Comparison of ENCODE assay signal across 8 cellular contexts in genomic region chr12:12718853-12719252, GRCh38. TPM values are rescaled to one million over a fixed set of nuclear protein-coding genes. Genes with fewer than 3 reads are reported as not detected.
A peak's percentile ranks its signal among the peaks of the same experiment; 100 is the strongest.
DNase-seq lines count a peak whose midpoint lies in the region; ATAC-seq and TF ChIP-seq lines count a peak whose summit lies in the region.

No MANE protein-coding gene starts in this region.

- peak overlapping the region; percentile 99 for H3K4me3 Mint-ChIP-seq in activated T-cell treated with anti-CD3 and anti-CD28 coated beads, Interleukin-2, amount 50 U/mL, for 4 hours
- H3K4me3 Mint-ChIP-seq in natural killer cell = peak overlapping the region; percentile 98

- H3K27ac ChIP-seq in Panc1 (ENCODE audit: low read length) (peak overlapping the region; percentile 96), ectodermal cell (ENCODE audit: insufficient read depth, low read depth, low read length, poor library complexity, severe bottlenecking) (no peak overlapping the region)

- intact Hi-C loops in Panc1 (cut with micrococcal nuclease; ENCODE audit: unreplicated experiment) (no loop called here), natural killer cell (cut with micrococcal nuclease) (loop anchor here (5.0 to 10.0 kb wide), 3 partner anchors 157 to 1064 kb away; partner anchors contain the start of genes DUSP16 and GSG1)

- H3K27me3 ChIP-seq in Panc1 (ENCODE audit: control insufficient read depth, insufficient read depth, low read length) (no peaks in the 10 kb centered on the region), ectodermal cell (ENCODE audit: control insufficient read depth, insufficient read depth, low read length, poor library complexity, severe bottlenecking) (no peaks in the 10 kb centered on the region)

- peak overlapping the region; percentile 72 to 93 for H3K4me3 ChIP-seq in Panc1 (ENCODE audit: low read depth in 2 of 2, low read length in 2 of 2)
- H3K4me3 ChIP-seq in ectodermal cell (ENCODE audit: insufficient read depth, low read depth, low read length) = peak overlapping the region; percentile 96

- peak overlapping the region; percentile 99 to 100 for H3K27ac Mint-ChIP-seq in natural killer cell

- H3K4me1 ChIP-seq in Panc1 (ENCODE audit: control insufficient read depth, insufficient read depth, low read length) (peaks cover 37% of the 10 kb centered on the region), ectodermal cell (ENCODE audit: control insufficient read depth, insufficient read depth, low read length) (peaks cover 34% of the 10 kb centered on the region)

- H3K9me3 Mint-ChIP-seq in activated T-cell treated with anti-CD3 and anti-CD28 coated beads, Interleukin-2, amount 50 U/mL, for 4 hours = no peaks in the 10 kb centered on the region
- H3K9me3 Mint-ChIP-seq in natural killer cell = no peaks in the 10 kb centered on the region

- peaks cover 60% of the 10 kb centered on the region for H3K4me1 Mint-ChIP-seq in activated T-cell treated with anti-CD3 and anti-CD28 coated beads, Interleukin-2, amount 50 U/mL, for 4 hours (ENCODE audit: low read depth)
- peaks cover 69 to 86% of the 10 kb centered on the region in 2 donors for H3K4me1 Mint-ChIP-seq in natural killer cell

- BruUV-seq in Panc1 (replicated peaks; lab: Mats Ljungman, UMichigan) = no TSS peak

- no peak for DNase-seq in activated T-cell treated with anti-CD3 and anti-CD28 coated beads, Interleukin-2, amount 50 U/mL, for 4 hours
- DNase-seq in activated T-cell treated with anti-CD3 and anti-CD28 coated beads for 4 hours = no peak
- DNase-seq in Panc1 (ENCODE audit: low read depth, low spot score) = no peak
- no peak for DNase-seq in natural killer cell
- DNase-seq in Ammon's horn (ENCODE audit: low spot score) = no peak
- no peak for DNase-seq in NCI-H128 (lab: John Stamatoyannopoulos, UW; ENCODE audit: unreplicated experiment)
- DNase-seq in NCI-H2227 treated with DMSO at 0.1 percent for 48 hours (lab: John Stamatoyannopoulos, UW) = no peak

- TF ChIP-seq CTCF in Panc1 (IDR thresholded peaks at IDR 0.05) (no peak), natural killer cell (IDR thresholded peaks at IDR 0.05) (no peak)

- POLR2A ChIA-PET in Panc1 (lab: Charles Lee) = no interaction called here

- H3K27me3 Mint-ChIP-seq in activated T-cell treated with anti-CD3 and anti-CD28 coated beads, Interleukin-2, amount 50 U/mL, for 4 hours (ENCODE audit: low read depth) = no peaks in the 10 kb centered on the region
- no peaks in the 10 kb centered on the region for H3K27me3 Mint-ChIP-seq in natural killer cell (ENCODE audit: low read depth in 2 of 2)

- WGBS in ectodermal cell, 2 experiments = 5 to 6% methylated on average over 14 of the region's 14 CpGs

- H3K36me3 ChIP-seq in Panc1 (ENCODE audit: control insufficient read depth, insufficient read depth, low read length) = peaks cover 11% of the 10 kb centered on the region
- H3K36me3 ChIP-seq in ectodermal cell (ENCODE audit: control insufficient read depth, insufficient read depth, low read length) = peaks cover 10% of the 10 kb centered on the region

- no peak for ATAC-seq in activated T-cell treated with anti-CD3 and anti-CD28 coated beads, Interleukin-2, amount 50 U/mL, for 4 hours
- ATAC-seq in Panc1 (no peak), natural killer cell (no peak)

- CTCF ChIA-PET in Panc1 (lab: Charles Lee) = no interaction called here

- in situ Hi-C loops in Panc1 (cut with HindIII; ENCODE audit: low pct_unique_long_range_greater_than_20kb, low sequenced_read_pairs) = no loop called here

- H3K36me3 Mint-ChIP-seq in activated T-cell treated with anti-CD3 and anti-CD28 coated beads, Interleukin-2, amount 50 U/mL, for 4 hours (ENCODE audit: insufficient read depth) = peaks cover 29% of the 10 kb centered on the region
- peaks cover 31% of the 10 kb centered on the region for H3K36me3 Mint-ChIP-seq in natural killer cell

- no peaks in the 10 kb centered on the region for H3K9me3 ChIP-seq in Panc1 (ENCODE audit: control insufficient read depth, insufficient read depth, low read depth, low read length)
- H3K9me3 ChIP-seq in ectodermal cell (ENCODE audit: control insufficient read depth, low read length) = no peaks in the 10 kb centered on the region

RNA-seq across cellular contexts. Expression of gene CDKN1B, which starts 1.7 kb away (rescaled TPM):
- 10 to 100 TPM; 15.6 to 27.7 (median 24.5) TPM for total RNA-seq in activated T-cell treated with anti-CD3 and anti-CD28 coated beads, Interleukin-2, amount 50 U/mL, for 4 hours
- 25.9 TPM for total RNA-seq in Panc1 (2021; ENCODE audit: unreplicated experiment)
- polyA plus RNA-seq in Panc1 (2012; ENCODE audit: insufficient read length) = 34.2 TPM
- 52.6 TPM for polyA plus RNA-seq in ectodermal cell (2013, experiment 1 of 4)
- polyA plus RNA-seq in ectodermal cell (2013, experiment 2 of 4) = 48.3 TPM
- 44.7 TPM for polyA plus RNA-seq in ectodermal cell (2013, experiment 3 of 4)
- 45.3 TPM for polyA plus RNA-seq in ectodermal cell (2013, experiment 4 of 4)
- total RNA-seq in natural killer cell = 100 to 1,000 TPM; 119 to 207 (median 130) TPM

RNA-seq across cellular contexts. Expression of gene GPR19, which starts 22.9 kb away (rescaled TPM):
- total RNA-seq in activated T-cell treated with anti-CD3 and anti-CD28 coated beads, Interleukin-2, amount 50 U/mL, for 4 hours = 1 to 10 TPM; 1.3 to 2.4 (median 1.3) TPM
- total RNA-seq in Panc1 (2021; ENCODE audit: unreplicated experiment) (0.82 TPM), natural killer cell (1 to 10 TPM in 2 of 3 donors, under 1 TPM in 1; 0.45 to 2.6 (median 2.2) TPM)
- polyA plus RNA-seq in Panc1 (2012; ENCODE audit: insufficient read length) = 0.61 TPM
- polyA plus RNA-seq in ectodermal cell (2013, experiment 1 of 4) = 36.1 TPM
- polyA plus RNA-seq in ectodermal cell (2013, experiment 2 of 4) = 48.7 TPM
- polyA plus RNA-seq in ectodermal cell (2013, experiment 3 of 4) = 38.5 TPM
- polyA plus RNA-seq in ectodermal cell (2013, experiment 4 of 4) = 45.1 TPM
